ENCODE assay signal across 16 cellular contexts in genomic region chr10:50618624-50619023, GRCh38. TPM values are rescaled to one million over a fixed set of nuclear protein-coding genes. Genes with fewer than 3 reads are reported as not detected.
DNase-seq lines count a peak whose midpoint lies in the region; ATAC-seq, FAIRE-seq and TF ChIP-seq lines count a peak whose summit lies in the region.
"Had no signal": no experiment of that assay in that cellular context is flagged by ENCODE, and none has a peak within 500 bp of the region (broad histone marks: within the 10 kb centered on the region; RNA-seq: fewer than 3 reads in every experiment).

No MANE protein-coding gene starts in this region.

- 46% methylated on average over 3 of the region's 3 CpGs for WGBS in K562 (ENCODE audit: insufficient coverage, low coverage, missing lambda C conversion rate)

- H3K9ac ChIP-seq in HUES48 (ENCODE audit: low read depth, low read length) (peak overlapping the region; percentile 24; the same call in 1 of the 2 replicates), K562 (ENCODE audit: insufficient read depth in 1 of 2, low read depth in 2 of 2, low read length in 2 of 2) (no peak overlapping the region; a peak in 1 of 4 replicates)

- no peaks in the 10 kb centered on the region for H3K9me3 Mint-ChIP-seq in naive thymus-derived CD4-positive, alpha-beta T cell

- H3K36me3 ChIP-seq in DOHH2 (ENCODE audit: control insufficient read depth, low read length) (no peaks in the 10 kb centered on the region; the same call in 1 of the 2 replicates), HUES48 (ENCODE audit: control insufficient read depth, insufficient read depth, low read length) (no peaks in the 10 kb centered on the region), K562 (ENCODE audit: control insufficient read depth, insufficient read depth, low read length) (peaks cover 17% of the 10 kb centered on the region)
- H3K36me3 ChIP-seq in naive thymus-derived CD4-positive, alpha-beta T cell (ENCODE audit: control insufficient read depth in 2 of 3, insufficient read depth in 3 of 3, low read length in 3 of 3): peaks cover 0 to 6% (median 0%) of the 10 kb centered on the region in 3 experiments
- H3K36me3 ChIP-seq: left lung, right atrium auricular region, tibial nerve had no signal

- H3K4me1 ChIP-seq in DOHH2 (ENCODE audit: control insufficient read depth, low read length) (peaks cover 55% of the 10 kb centered on the region), HUES48 (ENCODE audit: control insufficient read depth, insufficient read depth, low read length) (peaks cover 75% of the 10 kb centered on the region), K562 (replicated peaks in 1 of 2; ENCODE audit: control insufficient read depth in 2 of 2, insufficient read depth in 2 of 2, low read length in 2 of 2) (peaks cover 22 to 37% of the 10 kb centered on the region in 2 experiments)
- peaks cover 15 to 45% of the 10 kb centered on the region in 2 donors for H3K4me1 ChIP-seq in naive thymus-derived CD4-positive, alpha-beta T cell (ENCODE audit: control insufficient read depth in 2 of 2, insufficient read depth in 2 of 2, low read length in 2 of 2)

- H3K27ac Mint-ChIP-seq in naive thymus-derived CD4-positive, alpha-beta T cell: peak overlapping the region in 8 of 9 donors; percentile 66 to 98 (median 93)

- TF ChIP-seq RAD21 in K562 (CRISPR knock-in tag; conservative IDR thresholded peaks at IDR 0.05 in 1 of 2, IDR thresholded peaks at IDR 0.05 in 1 of 2): no peak

- CTCF ChIA-PET in K562 (lab: Yijun Ruan, JAX; ENCODE audit: low intra/inter-chr PET ratio): no interaction called here
- CTCF ChIA-PET in naive thymus-derived CD4-positive, alpha-beta T cell (lab: Charles Lee): interaction anchor here (0.9 kb wide), 1 partner anchor 35 kb away, joined by 3 read pairs; no protein-coding TSS in a partner anchor

- H3K27ac ChIP-seq in DOHH2 (ENCODE audit: low read depth, low read length): no peak overlapping the region
- H3K27ac ChIP-seq in HUES48 (ENCODE audit: low read depth, low read length): peak overlapping the region; percentile 82
- H3K27ac ChIP-seq in K562 (ENCODE audit: extremely low read depth, low read depth, low read length): no peak overlapping the region
- peak overlapping the region; percentile 48 for H3K27ac ChIP-seq in naive thymus-derived CD4-positive, alpha-beta T cell (ENCODE audit: low read depth, low read length)
- no peak overlapping the region for H3K27ac ChIP-seq in substantia nigra (ENCODE audit: low read depth, low read length, poor library complexity, severe bottlenecking)
- H3K27ac ChIP-seq: left lung, right atrium auricular region, tibial nerve had no signal

- POLR2A ChIA-PET in K562 (lab: Yijun Ruan, JAX): interaction anchor here (0.9 to 3.8 kb wide), 3 partner anchors 12 to 287 kb away, joined by 4 to 32 read pairs (median 5); no protein-coding TSS in a partner anchor
- POLR2A ChIA-PET in naive thymus-derived CD4-positive, alpha-beta T cell (lab: Charles Lee): no interaction called here

- ATAC-seq in K562: no peak
- ATAC-seq in naive thymus-derived CD4-positive, alpha-beta T cell: no peak
- ATAC-seq in GM21367 (IDR thresholded peaks at IDR 0.05; ENCODE audit: unreplicated experiment): no peak
- no peak for ATAC-seq in HG03565 (IDR thresholded peaks at IDR 0.05; ENCODE audit: unreplicated experiment)
- ATAC-seq: left lung had no signal

- no peaks in the 10 kb centered on the region for H3K36me3 Mint-ChIP-seq in naive thymus-derived CD4-positive, alpha-beta T cell

- H3K4me3 ChIP-seq in DOHH2 (ENCODE audit: low read length) (peak overlapping the region; percentile 55), HUES48 (ENCODE audit: low read depth, low read length) (peak overlapping the region; percentile 38), K562 (no peak overlapping the region)
- no peak overlapping the region for H3K4me3 ChIP-seq in naive thymus-derived CD4-positive, alpha-beta T cell (ENCODE audit: low read length)
- H3K4me3 ChIP-seq: left lung, right atrium auricular region, tibial nerve had no signal

- intact Hi-C loops in K562 (cut with micrococcal nuclease): no loop called here
- intact Hi-C loops in naive thymus-derived CD4-positive, alpha-beta T cell (cut with micrococcal nuclease): no loop called here

- no peak for TF ChIP-seq POLR2A in K562 (conservative IDR thresholded peaks at IDR 0.05)

- H3K9me3 ChIP-seq in DOHH2 (ENCODE audit: control insufficient read depth, insufficient read depth, low read length) (no peaks in the 10 kb centered on the region), HUES48 (ENCODE audit: control insufficient read depth, insufficient read depth, low read length) (no peaks in the 10 kb centered on the region), K562 (replicated peaks; ENCODE audit: control insufficient read depth, insufficient read depth, low read depth, low read length) (no peaks in the 10 kb centered on the region)
- H3K9me3 ChIP-seq in naive thymus-derived CD4-positive, alpha-beta T cell (ENCODE audit: control insufficient read depth in 2 of 3, low read length in 3 of 3): no peaks in the 10 kb centered on the region
- H3K9me3 ChIP-seq: left lung, right atrium auricular region, tibial nerve had no signal

- H4K20me1 ChIP-seq in DOHH2 (ENCODE audit: control insufficient read depth, insufficient read depth, low read depth, low read length): 0 out of 2 replicates have a peak, but pooled peaks cover 4% of the 10 kb centered on the region
- H4K20me1 ChIP-seq in K562 (replicated peaks; ENCODE audit: control insufficient read depth, insufficient read depth, low read length): peaks cover 17% of the 10 kb centered on the region

- FAIRE-seq in K562 (lab: Jason Lieb, UNC): peak; percentile 29
- FAIRE-seq: endometrium, RCC 7860 had no signal

- no peaks in the 10 kb centered on the region for H3K9me2 ChIP-seq in DOHH2 (replicated peaks; ENCODE audit: control insufficient read depth, low read length)

- H3K27me3 ChIP-seq in DOHH2 (ENCODE audit: control insufficient read depth, low read length): no peaks in the 10 kb centered on the region
- H3K27me3 ChIP-seq in HUES48 (ENCODE audit: control insufficient read depth, insufficient read depth, low read length): peaks cover 5% of the 10 kb centered on the region; the same call in 1 of the 2 replicates
- H3K27me3 ChIP-seq in K562 (ENCODE audit: control insufficient read depth in 2 of 2, insufficient read depth in 2 of 2, low read length in 2 of 2): no peaks in the 10 kb centered on the region
- no peaks in the 10 kb centered on the region for H3K27me3 ChIP-seq in naive thymus-derived CD4-positive, alpha-beta T cell (ENCODE audit: control insufficient read depth in 2 of 2, insufficient read depth in 2 of 2, low read length in 2 of 2)
- H3K27me3 ChIP-seq: left lung, right atrium auricular region, tibial nerve had no signal

- H3K4me1 Mint-ChIP-seq in naive thymus-derived CD4-positive, alpha-beta T cell: peaks cover 34 to 77% (median 64%) of the 10 kb centered on the region in 7 donors

- H3K4me2 ChIP-seq in DOHH2 (ENCODE audit: low read length) (peak overlapping the region; percentile 78), K562 (ENCODE audit: insufficient read depth, low read length) (no peak overlapping the region)

- peaks cover 4% of the 10 kb centered on the region for H3K9me1 ChIP-seq in K562 (ENCODE audit: control insufficient read depth, insufficient read depth, low read length)

- H2AFZ ChIP-seq in K562 (ENCODE audit: low read depth, low read length): no peak overlapping the region

- TF ChIP-seq CTCF in DOHH2 (IDR thresholded peaks at IDR 0.05; ENCODE audit: low read depth, low read length, poor library complexity, severe bottlenecking) (no peak), K562 (IDR thresholded peaks at IDR 0.05 in 2 of 3, conservative IDR thresholded peaks at IDR 0.05 in 1 of 3; ENCODE audit: insufficient read depth in 2 of 3, low read depth in 1 of 3, low read length in 3 of 3) (no peak)

- H3K27me3 Mint-ChIP-seq in naive thymus-derived CD4-positive, alpha-beta T cell: no peaks in the 10 kb centered on the region

- peaks cover 11% of the 10 kb centered on the region; the same call in 1 of the 2 replicates for H3F3A ChIP-seq in DOHH2 (ENCODE audit: control insufficient read depth, insufficient read depth)

- no peak for DNase-seq in K562 (ENCODE audit: extremely low read depth in 1 of 4, low spot score in 3 of 4)
- DNase-seq in naive thymus-derived CD4-positive, alpha-beta T cell: no peak
- DNase-seq in substantia nigra (lab: John Stamatoyannopoulos, UW): no peak
- DNase-seq: activated CD4-positive, alpha-beta T cell treated with anti-CD3 and anti-CD28 coated beads for 1 hour; cerebellar nuclear complex; left lung; NCI-H1417 treated with DMSO at 0.1 percent for 48 hours; NCI-H226 had no signal

- TF ChIP-seq EP300 in K562 (IDR thresholded peaks at IDR 0.05; ENCODE audit: low read length): no peak

- H3K79me2 ChIP-seq in DOHH2 (ENCODE audit: control insufficient read depth, low read length) (peaks cover 78% of the 10 kb centered on the region), K562 (ENCODE audit: control insufficient read depth, insufficient read depth, low read length) (peaks cover 100% of the 10 kb centered on the region)

- peak overlapping the region in 8 of 10 donors; percentile 48 to 97 (median 73) for H3K4me3 Mint-ChIP-seq in naive thymus-derived CD4-positive, alpha-beta T cell

- in situ Hi-C loops in K562 (cut with MboI): no loop called here

- BruUV-seq in K562 (replicated peaks; lab: Mats Ljungman, UMichigan): no TSS peak

RNA-seq across cellular contexts. Expression of gene SGMS1, which starts 5.1 kb away (rescaled TPM):
- 267 and 295 TPM in 2 replicates for total RNA-seq in K562 (2011; cell fraction: chromatin; rRNA removed; ENCODE audit: low replicate concordance)
- total RNA-seq in K562 (2011; cell fraction: nucleolus; rRNA removed): 202 and 204 TPM in 2 replicates
- 277 and 388 TPM in 2 replicates for total RNA-seq in K562 (2011; cell fraction: nucleoplasm; rRNA removed)
- total RNA-seq in K562 (2014; rRNA removed) (187 and 232 TPM in 2 replicates), K562 (2014; rRNA removed; fragmentation: Illumina TruSeq; extraction: Trizol) (82.2 and 82.5 TPM in 2 replicates), K562 (2015; rRNA removed; fragmentation: Illumina TruSeq; extraction: Trizol) (82.3 and 83.8 TPM in 2 replicates), K562 (2021) (91.8 and 94.0 TPM in 2 replicates)
- polyA plus RNA-seq in K562 (2011; rRNA removed) (69.8 and 89.6 TPM in 2 replicates), K562 (2014; fragmentation: Illumina TruSeq; extraction: Trizol) (61.5 and 69.7 TPM in 2 replicates), K562 (2014; fragmentation: Nextera tagmentation; extraction: Ambion mirVana) (10 to 100 TPM; 22.6 to 25.3 TPM), K562 (2014; rRNA removed) (63.2 and 82.2 TPM in 2 replicates)
- polyA plus RNA-seq in K562 (2011; cell fraction: cytosol; rRNA removed): 58.5 and 88.3 TPM in 2 replicates
- polyA plus RNA-seq in K562 (2011; cell fraction: nucleus; rRNA removed): 74.4 and 107 TPM in 2 replicates
- polyA plus RNA-seq in K562 (2012): 27.2 and 40.1 TPM in 2 replicates
- 116 and 125 TPM in 2 replicates for polyA minus RNA-seq in K562 (2011; rRNA and poly(A)+ RNA removed)
- 75.6 and 79.4 TPM in 2 replicates for polyA minus RNA-seq in K562 (2011; cell fraction: cytosol; rRNA and poly(A)+ RNA removed)
- polyA minus RNA-seq in K562 (2011; cell fraction: nucleus; rRNA and poly(A)+ RNA removed): 297 and 317 TPM in 2 replicates
- 10 to 100 TPM; 19.6 to 45.7 (median 29.5) TPM for total RNA-seq in naive thymus-derived CD4-positive, alpha-beta T cell
- polyA plus RNA-seq in naive thymus-derived CD4-positive, alpha-beta T cell: 10 to 100 TPM; 11.5 to 14.5 TPM

Comparison
In these comparisons a context has a peak if more than half of its experiments do, and no peak if none do; other contexts are left out.
1. H3K27ac ChIP-seq: peak in HUES48 (single experiment) and naive thymus-derived CD4-positive, alpha-beta T cell (single experiment); none in DOHH2 (single experiment), K562 (single experiment) and substantia nigra (single experiment).
2. H3K4me3 ChIP-seq: peak in DOHH2 (single experiment) and HUES48 (single experiment); none in K562 (single experiment) and naive thymus-derived CD4-positive, alpha-beta T cell (single experiment).